Comparison of ENCODE assay signal across 1 cellular context in genomic region chr3:37855363-37855970, GRCh38.
TF ChIP-seq lines count a peak whose summit lies in the region.

No MANE protein-coding gene starts in this region.

TF ChIP-seq in WTC11, 78 proteins besides CTCF, POLR2A, EP300 and RAD21 (continued from another document):
- TF ChIP-seq ATF2 (CRISPR knock-in tag; IDR thresholded peaks at IDR 0.05; ENCODE audit: borderline replicate concordance, low read depth) (no peak), IRF1 (CRISPR knock-in tag; IDR thresholded peaks at IDR 0.05) (no peak), USF1 (CRISPR knock-in tag; IDR thresholded peaks at IDR 0.05) (no peak)
- TF ChIP-seq, protein P1, sequence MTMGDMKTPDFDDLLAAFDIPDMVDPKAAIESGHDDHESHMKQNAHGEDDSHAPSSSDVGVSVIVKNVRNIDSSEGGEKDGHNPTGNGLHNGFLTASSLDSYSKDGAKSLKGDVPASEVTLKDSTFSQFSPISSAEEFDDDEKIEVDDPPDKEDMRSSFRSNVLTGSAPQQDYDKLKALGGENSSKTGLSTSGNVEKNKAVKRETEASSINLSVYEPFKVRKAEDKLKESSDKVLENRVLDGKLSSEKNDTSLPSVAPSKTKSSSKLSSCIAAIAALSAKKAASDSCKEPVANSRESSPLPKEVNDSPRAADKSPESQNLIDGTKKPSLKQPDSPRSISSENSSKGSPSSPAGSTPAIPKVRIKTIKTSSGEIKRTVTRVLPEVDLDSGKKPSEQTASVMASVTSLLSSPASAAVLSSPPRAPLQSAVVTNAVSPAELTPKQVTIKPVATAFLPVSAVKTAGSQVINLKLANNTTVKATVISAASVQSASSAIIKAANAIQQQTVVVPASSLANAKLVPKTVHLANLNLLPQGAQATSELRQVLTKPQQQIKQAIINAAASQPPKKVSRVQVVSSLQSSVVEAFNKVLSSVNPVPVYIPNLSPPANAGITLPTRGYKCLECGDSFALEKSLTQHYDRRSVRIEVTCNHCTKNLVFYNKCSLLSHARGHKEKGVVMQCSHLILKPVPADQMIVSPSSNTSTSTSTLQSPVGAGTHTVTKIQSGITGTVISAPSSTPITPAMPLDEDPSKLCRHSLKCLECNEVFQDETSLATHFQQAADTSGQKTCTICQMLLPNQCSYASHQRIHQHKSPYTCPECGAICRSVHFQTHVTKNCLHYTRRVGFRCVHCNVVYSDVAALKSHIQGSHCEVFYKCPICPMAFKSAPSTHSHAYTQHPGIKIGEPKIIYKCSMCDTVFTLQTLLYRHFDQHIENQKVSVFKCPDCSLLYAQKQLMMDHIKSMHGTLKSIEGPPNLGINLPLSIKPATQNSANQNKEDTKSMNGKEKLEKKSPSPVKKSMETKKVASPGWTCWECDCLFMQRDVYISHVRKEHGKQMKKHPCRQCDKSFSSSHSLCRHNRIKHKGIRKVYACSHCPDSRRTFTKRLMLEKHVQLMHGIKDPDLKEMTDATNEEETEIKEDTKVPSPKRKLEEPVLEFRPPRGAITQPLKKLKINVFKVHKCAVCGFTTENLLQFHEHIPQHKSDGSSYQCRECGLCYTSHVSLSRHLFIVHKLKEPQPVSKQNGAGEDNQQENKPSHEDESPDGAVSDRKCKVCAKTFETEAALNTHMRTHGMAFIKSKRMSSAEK (CRISPR knock-in tag; IDR thresholded peaks at IDR 0.05; ENCODE audit: borderline replicate concordance): no peak
- TF ChIP-seq, protein P2, sequence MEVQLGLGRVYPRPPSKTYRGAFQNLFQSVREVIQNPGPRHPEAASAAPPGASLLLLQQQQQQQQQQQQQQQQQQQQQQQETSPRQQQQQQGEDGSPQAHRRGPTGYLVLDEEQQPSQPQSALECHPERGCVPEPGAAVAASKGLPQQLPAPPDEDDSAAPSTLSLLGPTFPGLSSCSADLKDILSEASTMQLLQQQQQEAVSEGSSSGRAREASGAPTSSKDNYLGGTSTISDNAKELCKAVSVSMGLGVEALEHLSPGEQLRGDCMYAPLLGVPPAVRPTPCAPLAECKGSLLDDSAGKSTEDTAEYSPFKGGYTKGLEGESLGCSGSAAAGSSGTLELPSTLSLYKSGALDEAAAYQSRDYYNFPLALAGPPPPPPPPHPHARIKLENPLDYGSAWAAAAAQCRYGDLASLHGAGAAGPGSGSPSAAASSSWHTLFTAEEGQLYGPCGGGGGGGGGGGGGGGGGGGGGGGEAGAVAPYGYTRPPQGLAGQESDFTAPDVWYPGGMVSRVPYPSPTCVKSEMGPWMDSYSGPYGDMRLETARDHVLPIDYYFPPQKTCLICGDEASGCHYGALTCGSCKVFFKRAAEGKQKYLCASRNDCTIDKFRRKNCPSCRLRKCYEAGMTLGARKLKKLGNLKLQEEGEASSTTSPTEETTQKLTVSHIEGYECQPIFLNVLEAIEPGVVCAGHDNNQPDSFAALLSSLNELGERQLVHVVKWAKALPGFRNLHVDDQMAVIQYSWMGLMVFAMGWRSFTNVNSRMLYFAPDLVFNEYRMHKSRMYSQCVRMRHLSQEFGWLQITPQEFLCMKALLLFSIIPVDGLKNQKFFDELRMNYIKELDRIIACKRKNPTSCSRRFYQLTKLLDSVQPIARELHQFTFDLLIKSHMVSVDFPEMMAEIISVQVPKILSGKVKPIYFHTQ (CRISPR knock-in tag; IDR thresholded peaks at IDR 0.05): no peak
